Comparison of ENCODE assay signal across 1 cellular context in the genomic region with DNA sequence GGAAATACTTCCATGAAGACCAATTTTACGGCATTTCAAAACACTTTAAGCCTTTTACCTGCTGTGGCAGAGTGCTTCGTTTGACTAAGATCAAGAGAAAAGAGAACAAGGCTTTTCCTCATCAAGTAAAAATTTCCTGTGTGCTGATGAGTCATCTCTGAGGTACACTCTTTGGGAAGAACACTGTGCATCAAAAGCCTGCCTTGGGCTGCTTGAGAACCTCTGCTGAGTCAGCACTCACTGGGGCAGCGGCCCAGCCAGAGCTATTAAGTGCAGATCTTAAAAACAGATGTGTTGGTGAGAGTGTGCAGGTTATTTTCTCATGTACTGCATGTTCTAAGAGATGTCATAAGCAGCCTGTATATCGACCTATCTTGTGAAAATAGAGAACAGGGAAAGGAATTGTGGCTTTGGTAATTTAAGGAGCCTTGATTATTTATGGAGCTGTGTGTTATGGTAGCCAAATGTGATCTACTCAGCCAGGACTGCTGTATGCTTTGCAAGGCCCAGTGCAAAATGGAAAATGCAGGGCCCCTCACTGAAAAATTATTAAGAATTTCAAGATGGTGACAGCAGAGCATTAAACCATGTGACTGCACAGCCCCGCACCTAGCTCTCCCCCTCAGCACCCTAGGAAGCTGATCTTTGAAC.
TF ChIP-seq lines count a peak whose summit lies in the region.

No MANE protein-coding gene starts in this region.

TF ChIP-seq in K562, 482 proteins besides CTCF, POLR2A, EP300 and RAD21 (continued from another document and continues in another):
- TF ChIP-seq, protein P1, sequence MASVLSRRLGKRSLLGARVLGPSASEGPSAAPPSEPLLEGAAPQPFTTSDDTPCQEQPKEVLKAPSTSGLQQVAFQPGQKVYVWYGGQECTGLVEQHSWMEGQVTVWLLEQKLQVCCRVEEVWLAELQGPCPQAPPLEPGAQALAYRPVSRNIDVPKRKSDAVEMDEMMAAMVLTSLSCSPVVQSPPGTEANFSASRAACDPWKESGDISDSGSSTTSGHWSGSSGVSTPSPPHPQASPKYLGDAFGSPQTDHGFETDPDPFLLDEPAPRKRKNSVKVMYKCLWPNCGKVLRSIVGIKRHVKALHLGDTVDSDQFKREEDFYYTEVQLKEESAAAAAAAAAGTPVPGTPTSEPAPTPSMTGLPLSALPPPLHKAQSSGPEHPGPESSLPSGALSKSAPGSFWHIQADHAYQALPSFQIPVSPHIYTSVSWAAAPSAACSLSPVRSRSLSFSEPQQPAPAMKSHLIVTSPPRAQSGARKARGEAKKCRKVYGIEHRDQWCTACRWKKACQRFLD (CRISPR knock-in tag; IDR thresholded peaks at IDR 0.05) = no peak
- no peak for TF ChIP-seq ZNF274 (IDR thresholded peaks at IDR 0.05; ENCODE audit: borderline replicate concordance, low read depth, low read length)
- peak; percentile 80 for TF ChIP-seq SMARCE1 (IDR thresholded peaks at IDR 0.05)
- TF ChIP-seq, protein P2, sequence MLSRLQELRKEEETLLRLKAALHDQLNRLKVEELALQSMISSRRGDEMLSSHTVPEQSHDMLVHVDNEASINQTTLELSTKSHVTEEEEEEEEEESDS (CRISPR knock-in tag; IDR thresholded peaks at IDR 0.05) = no peak
- peak in 1 of 2 experiments; percentile 90; a peak in 2 of 4 replicates for TF ChIP-seq RCOR1 (IDR thresholded peaks at IDR 0.05; ENCODE audit: borderline replicate concordance in 1 of 2, low read depth in 2 of 2, low read length in 2 of 2)
- TF ChIP-seq SLC30A9 (CRISPR knock-in tag; IDR thresholded peaks at IDR 0.05) = no peak
- TF ChIP-seq MBD2 (IDR thresholded peaks at IDR 0.05; ENCODE audit: borderline replicate concordance, low read depth) = no peak
- TF ChIP-seq ZSCAN29 (IDR thresholded peaks at IDR 0.05) = no peak
- TF ChIP-seq, protein P3, sequence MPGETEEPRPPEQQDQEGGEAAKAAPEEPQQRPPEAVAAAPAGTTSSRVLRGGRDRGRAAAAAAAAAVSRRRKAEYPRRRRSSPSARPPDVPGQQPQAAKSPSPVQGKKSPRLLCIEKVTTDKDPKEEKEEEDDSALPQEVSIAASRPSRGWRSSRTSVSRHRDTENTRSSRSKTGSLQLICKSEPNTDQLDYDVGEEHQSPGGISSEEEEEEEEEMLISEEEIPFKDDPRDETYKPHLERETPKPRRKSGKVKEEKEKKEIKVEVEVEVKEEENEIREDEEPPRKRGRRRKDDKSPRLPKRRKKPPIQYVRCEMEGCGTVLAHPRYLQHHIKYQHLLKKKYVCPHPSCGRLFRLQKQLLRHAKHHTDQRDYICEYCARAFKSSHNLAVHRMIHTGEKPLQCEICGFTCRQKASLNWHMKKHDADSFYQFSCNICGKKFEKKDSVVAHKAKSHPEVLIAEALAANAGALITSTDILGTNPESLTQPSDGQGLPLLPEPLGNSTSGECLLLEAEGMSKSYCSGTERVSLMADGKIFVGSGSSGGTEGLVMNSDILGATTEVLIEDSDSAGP (CRISPR knock-in tag; IDR thresholded peaks at IDR 0.05) = no peak
- TF ChIP-seq MEIS2 (IDR thresholded peaks at IDR 0.05; ENCODE audit: partially characterized antibody) = no peak
- TF ChIP-seq ZNF263 (CRISPR knock-in tag; IDR thresholded peaks at IDR 0.05; ENCODE audit: borderline replicate concordance) = no peak
- TF ChIP-seq, protein P4, sequence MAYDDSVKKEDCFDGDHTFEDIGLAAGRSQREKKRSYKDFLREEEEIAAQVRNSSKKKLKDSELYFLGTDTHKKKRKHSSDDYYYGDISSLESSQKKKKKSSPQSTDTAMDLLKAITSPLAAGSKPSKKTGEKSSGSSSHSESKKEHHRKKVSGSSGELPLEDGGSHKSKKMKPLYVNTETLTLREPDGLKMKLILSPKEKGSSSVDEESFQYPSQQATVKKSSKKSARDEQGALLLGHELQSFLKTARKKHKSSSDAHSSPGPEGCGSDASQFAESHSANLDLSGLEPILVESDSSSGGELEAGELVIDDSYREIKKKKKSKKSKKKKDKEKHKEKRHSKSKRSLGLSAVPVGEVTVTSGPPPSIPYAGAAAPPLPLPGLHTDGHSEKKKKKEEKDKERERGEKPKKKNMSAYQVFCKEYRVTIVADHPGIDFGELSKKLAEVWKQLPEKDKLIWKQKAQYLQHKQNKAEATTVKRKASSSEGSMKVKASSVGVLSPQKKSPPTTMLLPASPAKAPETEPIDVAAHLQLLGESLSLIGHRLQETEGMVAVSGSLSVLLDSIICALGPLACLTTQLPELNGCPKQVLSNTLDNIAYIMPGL (CRISPR knock-in tag; IDR thresholded peaks at IDR 0.05) = no peak
- TF ChIP-seq ELF1 (tag; IDR thresholded peaks at IDR 0.05) = no peak
- no peak for TF ChIP-seq KDM2B (CRISPR knock-in tag; IDR thresholded peaks at IDR 0.05)
- TF ChIP-seq RBM17 (IDR thresholded peaks at IDR 0.05; ENCODE audit: borderline replicate concordance, low read depth, low read length) = no peak
- TF ChIP-seq, protein P5, sequence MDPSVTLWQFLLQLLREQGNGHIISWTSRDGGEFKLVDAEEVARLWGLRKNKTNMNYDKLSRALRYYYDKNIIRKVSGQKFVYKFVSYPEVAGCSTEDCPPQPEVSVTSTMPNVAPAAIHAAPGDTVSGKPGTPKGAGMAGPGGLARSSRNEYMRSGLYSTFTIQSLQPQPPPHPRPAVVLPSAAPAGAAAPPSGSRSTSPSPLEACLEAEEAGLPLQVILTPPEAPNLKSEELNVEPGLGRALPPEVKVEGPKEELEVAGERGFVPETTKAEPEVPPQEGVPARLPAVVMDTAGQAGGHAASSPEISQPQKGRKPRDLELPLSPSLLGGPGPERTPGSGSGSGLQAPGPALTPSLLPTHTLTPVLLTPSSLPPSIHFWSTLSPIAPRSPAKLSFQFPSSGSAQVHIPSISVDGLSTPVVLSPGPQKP (CRISPR knock-in tag; IDR thresholded peaks at IDR 0.05) = no peak
- TF ChIP-seq ZNF76 (CRISPR knock-in tag; IDR thresholded peaks at IDR 0.05; ENCODE audit: borderline replicate concordance) = no peak
- no peak for TF ChIP-seq BRD4 (IDR thresholded peaks at IDR 0.05)
- TF ChIP-seq, protein P6, sequence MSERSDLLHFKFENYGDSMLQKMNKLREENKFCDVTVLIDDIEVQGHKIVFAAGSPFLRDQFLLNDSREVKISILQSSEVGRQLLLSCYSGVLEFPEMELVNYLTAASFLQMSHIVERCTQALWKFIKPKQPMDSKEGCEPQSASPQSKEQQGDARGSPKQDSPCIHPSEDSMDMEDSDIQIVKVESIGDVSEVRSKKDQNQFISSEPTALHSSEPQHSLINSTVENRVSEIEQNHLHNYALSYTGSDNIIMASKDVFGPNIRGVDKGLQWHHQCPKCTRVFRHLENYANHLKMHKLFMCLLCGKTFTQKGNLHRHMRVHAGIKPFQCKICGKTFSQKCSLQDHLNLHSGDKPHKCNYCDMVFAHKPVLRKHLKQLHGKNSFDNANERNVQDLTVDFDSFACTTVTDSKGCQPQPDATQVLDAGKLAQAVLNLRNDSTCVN (CRISPR knock-in tag; IDR thresholded peaks at IDR 0.05) = no peak
- TF ChIP-seq ZNF764 (CRISPR knock-in tag; IDR thresholded peaks at IDR 0.05; ENCODE audit: low read depth) = no peak
- no peak for TF ChIP-seq TGIF2 (CRISPR knock-in tag; IDR thresholded peaks at IDR 0.05)
- no peak for TF ChIP-seq CCAR2 (IDR thresholded peaks at IDR 0.05; ENCODE audit: low read depth, low read length)
- no peak for TF ChIP-seq E2F3 (CRISPR knock-in tag; IDR thresholded peaks at IDR 0.05)
- TF ChIP-seq, protein P7, sequence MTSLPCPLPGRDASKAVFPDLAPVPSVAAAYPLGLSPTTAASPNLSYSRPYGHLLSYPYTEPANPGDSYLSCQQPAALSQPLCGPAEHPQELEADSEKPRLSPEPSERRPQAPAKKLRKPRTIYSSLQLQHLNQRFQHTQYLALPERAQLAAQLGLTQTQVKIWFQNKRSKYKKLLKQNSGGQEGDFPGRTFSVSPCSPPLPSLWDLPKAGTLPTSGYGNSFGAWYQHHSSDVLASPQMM (CRISPR knock-in tag; IDR thresholded peaks at IDR 0.05) = no peak
- TF ChIP-seq PML (IDR thresholded peaks at IDR 0.05; ENCODE audit: low read length) = no peak
- no peak for TF ChIP-seq HNRNPLL (IDR thresholded peaks at IDR 0.05; ENCODE audit: low read depth, low read length, poor library complexity, severe bottlenecking)
- TF ChIP-seq ZNF41 (CRISPR knock-in tag; conservative IDR thresholded peaks at IDR 0.05) = no peak
- no peak for TF ChIP-seq GTF2E2 (tag; IDR thresholded peaks at IDR 0.05)
- TF ChIP-seq, protein P8, sequence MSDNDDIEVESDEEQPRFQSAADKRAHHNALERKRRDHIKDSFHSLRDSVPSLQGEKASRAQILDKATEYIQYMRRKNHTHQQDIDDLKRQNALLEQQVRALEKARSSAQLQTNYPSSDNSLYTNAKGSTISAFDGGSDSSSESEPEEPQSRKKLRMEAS (CRISPR knock-in tag; IDR thresholded peaks at IDR 0.05) = no peak
- no peak for TF ChIP-seq HNRNPL (IDR thresholded peaks at IDR 0.05; ENCODE audit: low read depth, low read length)
- TF ChIP-seq U2AF2 (optimal IDR thresholded peaks at IDR 0.05; ENCODE audit: low read depth, low read length) = no peak
- no peak for TF ChIP-seq CREM (IDR thresholded peaks at IDR 0.05; ENCODE audit: low read depth)
- TF ChIP-seq ZNF224 (CRISPR knock-in tag; IDR thresholded peaks at IDR 0.05) = no peak
- TF ChIP-seq GATA2 (CRISPR knock-in tag; IDR thresholded peaks at IDR 0.05) = peak; percentile 45; the same call in 1 of the 2 replicates
- TF ChIP-seq RNF2 (IDR thresholded peaks at IDR 0.05) = no peak
- TF ChIP-seq ZNF143 (CRISPR knock-in tag; IDR thresholded peaks at IDR 0.05) = no peak
- TF ChIP-seq ARHGAP35 (IDR thresholded peaks at IDR 0.05; ENCODE audit: partially characterized antibody) = no peak
- TF ChIP-seq, protein P9, sequence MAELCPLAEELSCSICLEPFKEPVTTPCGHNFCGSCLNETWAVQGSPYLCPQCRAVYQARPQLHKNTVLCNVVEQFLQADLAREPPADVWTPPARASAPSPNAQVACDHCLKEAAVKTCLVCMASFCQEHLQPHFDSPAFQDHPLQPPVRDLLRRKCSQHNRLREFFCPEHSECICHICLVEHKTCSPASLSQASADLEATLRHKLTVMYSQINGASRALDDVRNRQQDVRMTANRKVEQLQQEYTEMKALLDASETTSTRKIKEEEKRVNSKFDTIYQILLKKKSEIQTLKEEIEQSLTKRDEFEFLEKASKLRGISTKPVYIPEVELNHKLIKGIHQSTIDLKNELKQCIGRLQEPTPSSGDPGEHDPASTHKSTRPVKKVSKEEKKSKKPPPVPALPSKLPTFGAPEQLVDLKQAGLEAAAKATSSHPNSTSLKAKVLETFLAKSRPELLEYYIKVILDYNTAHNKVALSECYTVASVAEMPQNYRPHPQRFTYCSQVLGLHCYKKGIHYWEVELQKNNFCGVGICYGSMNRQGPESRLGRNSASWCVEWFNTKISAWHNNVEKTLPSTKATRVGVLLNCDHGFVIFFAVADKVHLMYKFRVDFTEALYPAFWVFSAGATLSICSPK (IDR thresholded peaks at IDR 0.05; ENCODE audit: borderline replicate concordance) = no peak
- no peak for TF ChIP-seq ZNF589 (CRISPR knock-in tag; IDR thresholded peaks at IDR 0.05; ENCODE audit: low read depth)
- TF ChIP-seq TAF9B (IDR thresholded peaks at IDR 0.05; ENCODE audit: partially characterized antibody) = no peak
- no peak for TF ChIP-seq NEUROD1 (IDR thresholded peaks at IDR 0.05; ENCODE audit: borderline replicate concordance, low read depth, low read length, partially characterized antibody)
- TF ChIP-seq, protein P10, sequence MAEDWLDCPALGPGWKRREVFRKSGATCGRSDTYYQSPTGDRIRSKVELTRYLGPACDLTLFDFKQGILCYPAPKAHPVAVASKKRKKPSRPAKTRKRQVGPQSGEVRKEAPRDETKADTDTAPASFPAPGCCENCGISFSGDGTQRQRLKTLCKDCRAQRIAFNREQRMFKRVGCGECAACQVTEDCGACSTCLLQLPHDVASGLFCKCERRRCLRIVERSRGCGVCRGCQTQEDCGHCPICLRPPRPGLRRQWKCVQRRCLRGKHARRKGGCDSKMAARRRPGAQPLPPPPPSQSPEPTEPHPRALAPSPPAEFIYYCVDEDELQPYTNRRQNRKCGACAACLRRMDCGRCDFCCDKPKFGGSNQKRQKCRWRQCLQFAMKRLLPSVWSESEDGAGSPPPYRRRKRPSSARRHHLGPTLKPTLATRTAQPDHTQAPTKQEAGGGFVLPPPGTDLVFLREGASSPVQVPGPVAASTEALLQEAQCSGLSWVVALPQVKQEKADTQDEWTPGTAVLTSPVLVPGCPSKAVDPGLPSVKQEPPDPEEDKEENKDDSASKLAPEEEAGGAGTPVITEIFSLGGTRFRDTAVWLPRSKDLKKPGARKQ (CRISPR knock-in tag; IDR thresholded peaks at IDR 0.05) = no peak
- TF ChIP-seq DACH1 (IDR thresholded peaks at IDR 0.05; ENCODE audit: partially characterized antibody) = peak; percentile 66
- TF ChIP-seq ZNF766 (CRISPR knock-in tag; conservative IDR thresholded peaks at IDR 0.05) = no peak
- no peak for TF ChIP-seq HEY1 (CRISPR knock-in tag; IDR thresholded peaks at IDR 0.05; ENCODE audit: borderline replicate concordance)
- TF ChIP-seq LARP7 (IDR thresholded peaks at IDR 0.05) = no peak
- TF ChIP-seq, protein P11, sequence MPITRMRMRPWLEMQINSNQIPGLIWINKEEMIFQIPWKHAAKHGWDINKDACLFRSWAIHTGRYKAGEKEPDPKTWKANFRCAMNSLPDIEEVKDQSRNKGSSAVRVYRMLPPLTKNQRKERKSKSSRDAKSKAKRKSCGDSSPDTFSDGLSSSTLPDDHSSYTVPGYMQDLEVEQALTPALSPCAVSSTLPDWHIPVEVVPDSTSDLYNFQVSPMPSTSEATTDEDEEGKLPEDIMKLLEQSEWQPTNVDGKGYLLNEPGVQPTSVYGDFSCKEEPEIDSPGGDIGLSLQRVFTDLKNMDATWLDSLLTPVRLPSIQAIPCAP (CRISPR knock-in tag; IDR thresholded peaks at IDR 0.05; ENCODE audit: borderline replicate concordance) = no peak
- peak; percentile 98 for TF ChIP-seq JUND (IDR thresholded peaks at IDR 0.05; ENCODE audit: borderline replicate concordance, low read depth, low read length)
- TF ChIP-seq JUND (tag; IDR thresholded peaks at IDR 0.05; ENCODE audit: borderline replicate concordance, low read depth, low read length) = peak; percentile 98
- TF ChIP-seq SOX6 (IDR thresholded peaks at IDR 0.05) = peak; percentile 64
- peak; percentile 100 for TF ChIP-seq ZNF316 (IDR thresholded peaks at IDR 0.05)
- TF ChIP-seq BCL6 (CRISPR knock-in tag; IDR thresholded peaks at IDR 0.05) = no peak
- TF ChIP-seq KLF10 (CRISPR knock-in tag; IDR thresholded peaks at IDR 0.05) = no peak
- TF ChIP-seq CREB1 (IDR thresholded peaks at IDR 0.05) = no peak
- TF ChIP-seq CREB1 (CRISPR knock-in tag; IDR thresholded peaks at IDR 0.05) = no peak
